Comparison of ENCODE assay signal across 1 cellular context in genomic region chr20:13008761-13009681, GRCh38.
TF ChIP-seq lines count a peak whose summit lies in the region.

SPTLC3 (plus strand) TSS chr20:13008972; CDS start chr20:13009268, 296 bp downstream.

TF ChIP-seq in HepG2, 621 proteins besides CTCF, POLR2A, EP300 and RAD21 (continued from another document and continues in another):
- no peak for TF ChIP-seq ZNF652 (CRISPR knock-in tag; IDR thresholded peaks at IDR 0.05; ENCODE audit: borderline replicate concordance, low read depth)
- TF ChIP-seq POLR2G (IDR thresholded peaks at IDR 0.05; ENCODE audit: low read depth, low read length), result peak; percentile 81
- TF ChIP-seq PAWR (CRISPR knock-in tag; IDR thresholded peaks at IDR 0.05; ENCODE audit: borderline replicate concordance), result no peak
- no peak for TF ChIP-seq ZNF335 (CRISPR knock-in tag; IDR thresholded peaks at IDR 0.05)
- no peak for TF ChIP-seq ZNF724P (CRISPR knock-in tag; IDR thresholded peaks at IDR 0.05; ENCODE audit: borderline replicate concordance)
- TF ChIP-seq ZBTB25 (CRISPR knock-in tag; IDR thresholded peaks at IDR 0.05), result no peak; the same call in 1 of the 2 replicates
- no peak for TF ChIP-seq ARID5B (CRISPR knock-in tag; IDR thresholded peaks at IDR 0.05)
- TF ChIP-seq CAMTA2 (CRISPR knock-in tag; IDR thresholded peaks at IDR 0.05; ENCODE audit: borderline replicate concordance), result no peak
- no peak for TF ChIP-seq ZNF430 (CRISPR knock-in tag; IDR thresholded peaks at IDR 0.05)
- TF ChIP-seq ESRRA (CRISPR knock-in tag; IDR thresholded peaks at IDR 0.05; ENCODE audit: low read depth), result no peak
- no peak for TF ChIP-seq ELF3 (CRISPR knock-in tag; IDR thresholded peaks at IDR 0.05)
- no peak for TF ChIP-seq RBM39 (IDR thresholded peaks at IDR 0.05; ENCODE audit: low read depth, low read length, poor library complexity, severe bottlenecking)
- no peak for TF ChIP-seq HIC2 (CRISPR knock-in tag; IDR thresholded peaks at IDR 0.05; ENCODE audit: low read depth)
- TF ChIP-seq DRAP1 (CRISPR knock-in tag; IDR thresholded peaks at IDR 0.05), result no peak; the same call in 1 of the 2 replicates
- no peak for TF ChIP-seq ZBTB2 (CRISPR knock-in tag; IDR thresholded peaks at IDR 0.05; ENCODE audit: low read depth)
- TF ChIP-seq STAT5B (CRISPR knock-in tag; IDR thresholded peaks at IDR 0.05), result no peak
- TF ChIP-seq ZNF547 (CRISPR knock-in tag; IDR thresholded peaks at IDR 0.05), result no peak; the same call in 1 of the 2 replicates
- no peak for TF ChIP-seq ZNF329 (CRISPR knock-in tag; IDR thresholded peaks at IDR 0.05; ENCODE audit: low read depth)
- TF ChIP-seq ZNF687 (CRISPR knock-in tag; IDR thresholded peaks at IDR 0.05), result no peak
- TF ChIP-seq THAP7 (CRISPR knock-in tag; IDR thresholded peaks at IDR 0.05), result peak; percentile 49; the same call in 1 of the 2 replicates
- no peak for TF ChIP-seq FOXK1 (CRISPR knock-in tag; IDR thresholded peaks at IDR 0.05; ENCODE audit: borderline replicate concordance, low read depth)
- TF ChIP-seq ZNF777 (CRISPR knock-in tag; IDR thresholded peaks at IDR 0.05), result no peak
- no peak for TF ChIP-seq RNF219 (CRISPR knock-in tag; IDR thresholded peaks at IDR 0.05)
- TF ChIP-seq KLF16 (CRISPR knock-in tag; IDR thresholded peaks at IDR 0.05), result no peak
- no peak for TF ChIP-seq ATF7 (IDR thresholded peaks at IDR 0.05)
- no peak for TF ChIP-seq ATF7 (CRISPR knock-in tag; IDR thresholded peaks at IDR 0.05)
- no peak for TF ChIP-seq NCOA2 (CRISPR knock-in tag; IDR thresholded peaks at IDR 0.05)
- no peak for TF ChIP-seq ZNF326 (CRISPR knock-in tag; IDR thresholded peaks at IDR 0.05; ENCODE audit: borderline replicate concordance)
- no peak for TF ChIP-seq CC2D1A (CRISPR knock-in tag; IDR thresholded peaks at IDR 0.05)
- no peak for TF ChIP-seq ZFP41 (CRISPR knock-in tag; IDR thresholded peaks at IDR 0.05; ENCODE audit: borderline replicate concordance)
- TF ChIP-seq ZNF597 (CRISPR knock-in tag; IDR thresholded peaks at IDR 0.05), result no peak
- TF ChIP-seq FOXA3 (CRISPR knock-in tag; IDR thresholded peaks at IDR 0.05), result no peak
- no peak for TF ChIP-seq ZNF282 (IDR thresholded peaks at IDR 0.05; ENCODE audit: partially characterized antibody)
- TF ChIP-seq GMEB1 (CRISPR knock-in tag; IDR thresholded peaks at IDR 0.05; ENCODE audit: borderline replicate concordance), result no peak
- no peak for TF ChIP-seq ATF1 (CRISPR knock-in tag; IDR thresholded peaks at IDR 0.05)
